21 cellular contexts compared by ENCODE assay signal in genomic region chr3:107578523-107578922, GRCh38. TPM values are rescaled to one million over a fixed set of nuclear protein-coding genes. Genes with fewer than 3 reads are reported as not detected.
DNase-seq lines count a peak whose midpoint lies in the region; ATAC-seq and TF ChIP-seq lines count a peak whose summit lies in the region.
"Had no signal": no experiment of that assay in that cellular context is flagged by ENCODE, and none has a peak within 500 bp of the region (broad histone marks: within the 10 kb centered on the region; RNA-seq: fewer than 3 reads in every experiment).

No MANE protein-coding gene starts in this region.

- DNase-seq in cardiac muscle cell (ENCODE audit: low read depth in 1 of 2, low spot score in 1 of 2): no peak
- no peak for DNase-seq in left ventricle myocardium inferior
- no peak for DNase-seq in foreskin keratinocyte
- no peak for DNase-seq in NCI-H446 treated with DMSO at 0.1 percent for 48 hours (lab: John Stamatoyannopoulos, UW)
- DNase-seq in NCI-H1048 (lab: John Stamatoyannopoulos, UW): no peak
- DNase-seq in GM13977 (ENCODE audit: low spot score): no peak
- DNase-seq: activated CD4-positive, alpha-beta T cell treated with anti-CD3 and anti-CD28 coated beads, Interleukin-2, amount 10 ng/mL, durations not matched to agents 24 days and 14 days; kidney; NCI-H2171; NCI-H526 treated with DMSO at 0.1 percent for 48 hours; ovary; PC-9; right cardiac atrium; SHP77 treated with DMSO at 0.1 percent for 48 hours; stimulated activated CD4-positive, alpha-beta T cell treated with anti-CD3 and anti-CD28 coated beads, Interleukin-12 subunit alpha, Interleukin-12 subunit beta, amount 100 ng/mL, for 4 hours; trophoblast cell had no signal

- H3K27me3 ChIP-seq in cardiac muscle cell (no peaks in the 10 kb centered on the region), left ventricle myocardium inferior (ENCODE audit: low read depth) (no peaks in the 10 kb centered on the region), foreskin keratinocyte (no peaks in the 10 kb centered on the region)
- H3K27me3 ChIP-seq: ascending aorta, BLaER1, ovary had no signal

- peak; percentile 19 for ATAC-seq in foreskin keratinocyte
- ATAC-seq in GM18511 (IDR thresholded peaks at IDR 0.05; ENCODE audit: unreplicated experiment): no peak

- H3K4me3 ChIP-seq in cardiac muscle cell (no peak overlapping the region), left ventricle myocardium inferior (no peak overlapping the region), WI38 (ENCODE audit: low read depth, low read length) (no peak overlapping the region)
- H3K4me3 ChIP-seq: ascending aorta, BLaER1, HAP-1, ovary, PC-9 had no signal

- no peaks in the 10 kb centered on the region for H3K4me1 ChIP-seq in cardiac muscle cell (ENCODE audit: low read depth)
- H3K4me1 ChIP-seq in left ventricle myocardium inferior: peaks cover 33% of the 10 kb centered on the region
- no peaks in the 10 kb centered on the region for H3K4me1 ChIP-seq in foreskin keratinocyte

- H3K9me3 ChIP-seq in cardiac muscle cell (ENCODE audit: low read depth) (no peaks in the 10 kb centered on the region), left ventricle myocardium inferior (replicated peaks) (no peaks in the 10 kb centered on the region)
- H3K9me3 ChIP-seq: ascending aorta, BLaER1, HAP-1, ovary had no signal

- intact Hi-C loops in left ventricle myocardium inferior (cut with micrococcal nuclease): loop anchor here (5.0 kb wide), 1 partner anchor 164 kb away; no protein-coding TSS in a partner anchor

- H3K36me3 ChIP-seq in cardiac muscle cell: no peaks in the 10 kb centered on the region
- H3K36me3 ChIP-seq in left ventricle myocardium inferior: no peaks in the 10 kb centered on the region
- H3K36me3 ChIP-seq: ascending aorta, BLaER1, HAP-1, ovary had no signal

- no peak overlapping the region for H3K27ac ChIP-seq in cardiac muscle cell
- H3K27ac ChIP-seq in left ventricle myocardium inferior (replicated peaks): no peak overlapping the region
- H3K27ac ChIP-seq in foreskin keratinocyte: no peak overlapping the region
- H3K27ac ChIP-seq: ascending aorta, BLaER1, ovary, PC-9 had no signal

- TF ChIP-seq CTCF in cardiac muscle cell (IDR thresholded peaks at IDR 0.05; ENCODE audit: low read depth, low read length) (peak; percentile 9), left ventricle myocardium inferior (IDR thresholded peaks at IDR 0.05; ENCODE audit: borderline replicate concordance) (no peak), WI38 (IDR thresholded peaks at IDR 0.05; ENCODE audit: low read depth, low read length) (0 out of 2 replicates have a peak, but pooled peaks have one; percentile 3), foreskin keratinocyte (conservative IDR thresholded peaks at IDR 0.05) (peak; percentile 6), GM13977 (IDR thresholded peaks at IDR 0.05; ENCODE audit: extremely low read depth, insufficient read depth, missing control alignments) (no peak)

- in situ Hi-C loops in GM13977 (cut with MboI; ENCODE audit: low pct_unique_long_range_greater_than_20kb, low sequenced_read_pairs, unreplicated experiment): no loop called here

RNA-seq across cellular contexts. Expression of gene BBX, which starts 55.8 kb away (rescaled TPM):
- total RNA-seq in cardiac muscle cell (63.5 and 96.2 TPM in 2 replicates), left ventricle myocardium inferior (41.3 TPM), foreskin keratinocyte (51.1 and 52.8 TPM in 2 replicates)
- polyA plus RNA-seq in cardiac muscle cell (77.5 and 120 TPM in 2 replicates), foreskin keratinocyte (4.7 TPM in 2 replicates)

Comparison
In these comparisons a context has a peak if more than half of its experiments do, and no peak if none do; other contexts are left out.
1. CTCF ChIP-seq: peak in cardiac muscle cell (single experiment), WI38 (single experiment) and foreskin keratinocyte (single experiment); none in left ventricle myocardium inferior (single experiment) and GM13977 (single experiment).